In the genomic region with DNA sequence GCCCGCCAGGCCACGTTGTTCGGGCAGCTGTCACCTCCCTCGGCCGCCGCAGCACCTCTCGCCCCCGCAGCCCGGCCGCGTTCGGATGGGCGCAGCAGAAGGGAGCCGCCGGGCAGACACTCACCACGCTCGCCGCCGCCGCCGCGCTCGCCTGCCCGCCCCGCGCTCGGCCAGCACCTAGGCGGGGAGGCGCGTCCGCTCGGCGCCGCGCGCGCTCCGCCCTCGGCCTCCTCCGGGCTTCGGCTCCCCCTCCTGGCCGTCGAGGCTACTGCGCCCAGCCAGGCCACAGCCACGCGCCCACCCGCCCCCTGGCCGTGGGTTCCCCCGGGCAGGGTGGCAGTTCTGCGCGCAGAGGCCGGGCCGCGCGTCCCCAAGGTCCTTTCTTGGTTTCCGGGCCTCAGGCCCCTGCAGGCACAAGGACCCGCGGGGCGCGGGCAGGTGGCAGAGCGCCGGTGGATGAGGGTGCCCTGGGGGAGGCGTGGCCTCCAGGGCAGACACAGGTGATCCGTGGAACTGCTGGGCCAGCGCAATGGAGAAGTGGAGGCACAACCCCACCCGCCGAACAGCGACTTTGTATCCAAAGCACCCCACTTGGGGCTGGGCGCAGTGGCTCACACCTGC, we compare ENCODE assay signal across 8 cellular contexts. TPM values are rescaled to one million over a fixed set of nuclear protein-coding genes. Genes with fewer than 3 reads are reported as not detected.
A peak's percentile ranks its signal among the peaks of the same experiment; 100 is the strongest.
DNase-seq lines count a peak whose midpoint lies in the region; ATAC-seq and TF ChIP-seq lines count a peak whose summit lies in the region.

TSS of gene SLC25A22 (minus strand) at position 189 of the 621 bp plus-strand sequence. CDS start 3,275 bp downstream, outside the sequence.

- peak within 1 kb of the TSS; percentile 82 for H3K27ac ChIP-seq in 22Rv1

- ATAC-seq in GM18511 (IDR thresholded peaks at IDR 0.05; ENCODE audit: unreplicated experiment) (peak; percentile 71), HG03039 (IDR thresholded peaks at IDR 0.05; ENCODE audit: unreplicated experiment) (peak; percentile 37)

- peak; percentile 90 for DNase-seq in NCI-H2196 (lab: John Stamatoyannopoulos, UW; ENCODE audit: unreplicated experiment)
- peak; percentile 92 for DNase-seq in activated CD4-positive, CD25-positive, alpha-beta regulatory T cell treated with anti-CD3 and anti-CD28 coated beads, Interleukin-2, amount 50 U/mL, for 72 hours
- peak; percentile 92 for DNase-seq in cerebellum (ENCODE audit: low spot score)
- DNase-seq in kidney tubule cell (ENCODE audit: low spot score), result peak; percentile 84
- DNase-seq in stimulated activated CD4-positive, alpha-beta T cell treated with anti-CD3 and anti-CD28 coated beads, Interleukin-1b, Interleukin-23, amount 100 ng/mL, for 24 hours (ENCODE audit: low read depth in 4 of 4, low spot score in 1 of 4), result peak; percentile 59 to 78 (median 73)

- peak; percentile 94 for TF ChIP-seq CTCF in 22Rv1 (IDR thresholded peaks at IDR 0.05)

RNA-seq across cellular contexts. Expression of gene SLC25A22, which starts in this region (rescaled TPM):
- 18.4 TPM for total RNA-seq in cerebellum

Comparison
In these comparisons a context has a peak if more than half of its experiments do, and no peak if none do; other contexts are left out.
1. Peak in every context shown above with its lines: DNase-seq, ATAC-seq and H3K27ac ChIP-seq.